Comparison of ENCODE assay signal across 9 cellular contexts in the genomic region with DNA sequence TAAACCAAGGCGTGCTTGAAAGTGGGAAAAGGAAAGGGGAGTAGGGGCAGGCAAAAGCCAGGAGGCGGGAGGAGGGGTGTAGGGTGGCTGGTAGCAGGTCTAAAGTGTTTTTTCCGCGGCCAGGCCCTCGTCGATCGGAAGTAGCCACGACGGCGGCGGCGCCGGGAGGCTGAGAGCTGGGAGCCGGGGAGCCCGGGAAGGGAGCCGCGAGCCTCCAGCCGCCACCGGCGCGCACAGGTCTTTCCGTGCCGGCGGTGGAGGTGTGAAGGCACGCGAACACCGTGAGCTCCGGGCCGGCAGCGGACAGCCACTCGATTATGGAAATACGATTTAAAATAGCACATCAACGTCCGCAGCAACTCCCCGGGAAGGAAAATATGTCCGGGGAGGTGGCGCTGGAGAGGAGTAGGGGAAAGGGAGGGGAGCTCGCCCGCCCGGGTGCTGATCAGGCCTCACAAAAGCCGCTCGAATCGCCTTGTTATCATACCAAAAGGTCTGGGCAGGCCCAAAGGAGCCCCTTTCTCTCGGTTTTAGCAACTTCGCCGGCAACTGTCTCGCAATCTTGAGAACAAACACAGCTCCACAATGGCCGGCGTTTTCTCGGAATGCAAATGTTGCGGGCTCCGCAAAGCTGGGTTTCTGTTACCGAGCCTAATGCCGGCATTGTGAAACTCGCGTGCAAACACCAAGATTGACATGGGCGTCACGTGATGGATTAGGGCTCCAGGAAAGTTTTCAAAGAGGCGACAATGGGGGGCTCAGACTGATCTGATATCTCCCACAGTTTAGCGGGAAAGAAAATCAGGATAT. TPM values are rescaled to one million over a fixed set of nuclear protein-coding genes. Genes with fewer than 3 reads are reported as not detected.
A peak's percentile ranks its signal among the peaks of the same experiment; 100 is the strongest.
DNase-seq lines count a peak whose midpoint lies in the region; ATAC-seq and TF ChIP-seq lines count a peak whose summit lies in the region.
"Had no signal": no experiment of that assay in that cellular context is flagged by ENCODE, and none has a peak within 500 bp of the region (broad histone marks: within the 10 kb centered on the region; RNA-seq: fewer than 3 reads in every experiment).

No MANE protein-coding gene starts in this region.

- TF ChIP-seq POLR2A in sigmoid colon (IDR thresholded peaks at IDR 0.05): no peak

- peak; percentile 78 for ATAC-seq in GM18508 (IDR thresholded peaks at IDR 0.05; ENCODE audit: insufficient read depth, unreplicated experiment)
- ATAC-seq in HG02943 (IDR thresholded peaks at IDR 0.05; ENCODE audit: low read depth, unreplicated experiment): peak; percentile 82

- H3K27me3 ChIP-seq in ascending aorta (peaks cover 19% of the 10 kb centered on the region), iPS-18a (ENCODE audit: control insufficient read depth, insufficient read depth, low read length) (peaks cover 40% of the 10 kb centered on the region), sigmoid colon (peaks cover 36 to 52% (median 43%) of the 10 kb centered on the region in 3 donors)

- peak overlapping the region; percentile 79 for H3K9ac ChIP-seq in iPS-18a (ENCODE audit: low read length)

- H3K9me3 ChIP-seq in ascending aorta (no peaks in the 10 kb centered on the region), iPS-18a (ENCODE audit: control insufficient read depth, low read depth, low read length) (no peaks in the 10 kb centered on the region), sigmoid colon (no peaks in the 10 kb centered on the region)

- TF ChIP-seq CTCF in ascending aorta (IDR thresholded peaks at IDR 0.05) (no peak), sigmoid colon (IDR thresholded peaks at IDR 0.05) (no peak)

- no peak for TF ChIP-seq EP300 in sigmoid colon (IDR thresholded peaks at IDR 0.05)

- H3K36me3 ChIP-seq in ascending aorta (no peaks in the 10 kb centered on the region), iPS-18a (ENCODE audit: control insufficient read depth, low read depth, low read length) (no peaks in the 10 kb centered on the region), sigmoid colon (no peaks in the 10 kb centered on the region)

- DNase-seq in AG08395 (ENCODE audit: low spot score) (peak; percentile 35), NCI-H2171 (lab: John Stamatoyannopoulos, UW) (peak; percentile 52), ascending aorta (ENCODE audit: low spot score in 2 of 2) (no peak), sigmoid colon (no peak), middle frontal gyrus (ENCODE audit: extremely low spot score, low spot score) (no peak)

- H3K4me3 ChIP-seq in ascending aorta (peak overlapping the region; percentile 59 to 67), iPS-18a (ENCODE audit: low read length) (peak overlapping the region; percentile 83), sigmoid colon (peak overlapping the region; percentile 37 to 68 (median 59))

- H3K4me1 ChIP-seq in ascending aorta: peaks cover 0 to 9% of the 10 kb centered on the region in 2 donors
- peaks cover 23% of the 10 kb centered on the region for H3K4me1 ChIP-seq in iPS-18a (ENCODE audit: control insufficient read depth, low read depth, low read length)
- peaks cover 0 to 38% (median 28%) of the 10 kb centered on the region in 4 donors for H3K4me1 ChIP-seq in sigmoid colon

- intact Hi-C loops in ascending aorta (cut with DNase I): loop anchor here (5.0 kb wide), 1 partner anchor 66 kb away; no protein-coding TSS in a partner anchor
- intact Hi-C loops in sigmoid colon (cut with DNase I): no loop called here

- WGBS in sigmoid colon, 2 donors: 1% methylated on average over 60 of the region's 60 CpGs

- H3K27ac ChIP-seq in ascending aorta: peak overlapping the region; percentile 35 to 60
- H3K27ac ChIP-seq in iPS-18a (ENCODE audit: low read length): peak overlapping the region; percentile 71
- peak overlapping the region in 3 of 4 donors; percentile 5 to 63 (median 42) for H3K27ac ChIP-seq in sigmoid colon

RNA-seq across cellular contexts. Expression of gene PCDH8, which starts 2.9 kb away (rescaled TPM):
- not detected for total RNA-seq in ascending aorta
- under 1 TPM in 3 of 4 donors, not detected in 1; under 0.01 to 0.81 (median 0.16) TPM for total RNA-seq in sigmoid colon
- under 1 TPM in 1 of 3 donors, not detected in 2; 0.36 TPM for polyA plus RNA-seq in sigmoid colon
- total RNA-seq: HT1080 had no signal

Comparison
In these comparisons a context has a peak if more than half of its experiments do, and no peak if none do; other contexts are left out.
1. DNase-seq: peak in AG08395 (single experiment) and NCI-H2171 (single experiment); none in ascending aorta (0 of 2), sigmoid colon (single experiment) and middle frontal gyrus (single experiment).
2. Peak in every context shown above with its lines, with median percentiles within 50 percentile points of each other: H3K27ac ChIP-seq and H3K4me3 ChIP-seq.